In genomic region chr5:85647349-85648127, GRCh38 we compare ENCODE assay signal across 14 cellular contexts.
"Had no signal": no experiment of that assay in that cellular context is flagged by ENCODE, and none has a peak within 500 bp of the region (broad histone marks: within the 10 kb centered on the region; RNA-seq: fewer than 3 reads in every experiment).

No MANE protein-coding gene starts in this region.

- H3K4me3 ChIP-seq: cardiac muscle cell, gastrocnemius medialis, suprapubic skin had no signal

- H3K4me1 ChIP-seq: gastrocnemius medialis, parathyroid adenoma, suprapubic skin had no signal

- H3K4me1 Mint-ChIP-seq: activated naive CD8-positive, alpha-beta T cell treated with anti-CD3 and anti-CD28 coated beads, Interleukin-2, amount 50 U/mL, for 24 hours had no signal

- H3K27me3 Mint-ChIP-seq: activated naive CD8-positive, alpha-beta T cell treated with anti-CD3 and anti-CD28 coated beads, Interleukin-2, amount 50 U/mL, for 24 hours had no signal

- H3K9me3 ChIP-seq: gastrocnemius medialis had no signal

- H3K27ac ChIP-seq: cardiac muscle cell, epithelial cell of prostate, gastrocnemius medialis, parathyroid adenoma, suprapubic skin had no signal

- DNase-seq: activated CD4-positive, alpha-beta T cell treated with anti-CD3 and anti-CD28 coated beads, Interleukin-2, amount 50 U/mL, for 4 hours; activated gamma-delta T cell treated with Interleukin-2 at 50 U/mL for 16 hours; activated naive CD8-positive, alpha-beta T cell treated with anti-CD3 and anti-CD28 coated beads, Interleukin-2, amount 50 U/mL, for 24 hours; activated T-cell treated with anti-CD3 and anti-CD28 coated beads, Interleukin-2, amount 50 U/mL, for 48 hours; gastrocnemius medialis; left ventricle myocardium superior; mesenchymal stem cell; stimulated activated CD4-positive, alpha-beta T cell treated with anti-CD3 and anti-CD28 coated beads, Interleukin-2, amount 100 ng/mL, for 48 hours; stimulated activated naive CD8-positive, alpha-beta T cell treated with anti-CD3 and anti-CD28 coated beads, Interleukin-15, Interleukin-2, amounts not matched to agents 100 U/mL and 50 U/mL, for 24 hours had no signal

- H3K27me3 ChIP-seq: cardiac muscle cell, gastrocnemius medialis, suprapubic skin had no signal

- H3K36me3 ChIP-seq: cardiac muscle cell, gastrocnemius medialis, suprapubic skin had no signal

- H3K27ac Mint-ChIP-seq: activated naive CD8-positive, alpha-beta T cell treated with anti-CD3 and anti-CD28 coated beads, Interleukin-2, amount 50 U/mL, for 24 hours had no signal

- H3K4me3 Mint-ChIP-seq: activated naive CD8-positive, alpha-beta T cell treated with anti-CD3 and anti-CD28 coated beads, Interleukin-2, amount 50 U/mL, for 24 hours had no signal

- ATAC-seq: activated CD4-positive, CD25-positive, alpha-beta regulatory T cell treated with anti-CD3 and anti-CD28 coated beads, Interleukin-2, amount 50 U/mL, for 24 hours; activated naive CD8-positive, alpha-beta T cell treated with anti-CD3 and anti-CD28 coated beads, Interleukin-2, amount 50 U/mL, for 24 hours; gastrocnemius medialis; left ventricle myocardium superior; stimulated activated naive CD8-positive, alpha-beta T cell treated with anti-CD3 and anti-CD28 coated beads, Interleukin-15, Interleukin-2, amounts not matched to agents 100 U/mL and 50 U/mL, for 24 hours had no signal
